Comparison of ENCODE assay signal across 26 cellular contexts in genomic region chr3:133989931-133990702, GRCh38. TPM values are rescaled to one million over a fixed set of nuclear protein-coding genes. Genes with fewer than 3 reads are reported as not detected.
A peak's percentile ranks its signal among the peaks of the same experiment; 100 is the strongest.
DNase-seq lines count a peak whose midpoint lies in the region; ATAC-seq and TF ChIP-seq lines count a peak whose summit lies in the region.
"Had no signal": no experiment of that assay in that cellular context is flagged by ENCODE, and none has a peak within 500 bp of the region (broad histone marks: within the 10 kb centered on the region; RNA-seq: fewer than 3 reads in every experiment).

No MANE protein-coding gene starts in this region.

- peak; percentile 88 for DNase-seq in G401 (ENCODE audit: low spot score)
- DNase-seq in NCI-H446 treated with DMSO at 0.1 percent for 48 hours (lab: John Stamatoyannopoulos, UW) = peak; percentile 16
- DNase-seq in cerebellum (ENCODE audit: low spot score) = peak; percentile 78
- DNase-seq in pons (ENCODE audit: low spot score) = peak; percentile 9
- DNase-seq in testis = no peak
- DNase-seq: activated CD4-positive, alpha-beta memory T cell treated with anti-CD3 and anti-CD28 coated beads for 36 hours; activated CD4-positive, CD25-positive, alpha-beta regulatory T cell treated with anti-CD3 and anti-CD28 coated beads, Interleukin-2, amount 50 U/mL, for 72 hours; activated CD8-positive, alpha-beta memory T cell treated with anti-CD3 and anti-CD28 coated beads, Interleukin-2, amount 50 U/mL, for 48 hours; brain microvascular endothelial cell; COR-L47; gastrocnemius medialis; midbrain; naive B cell; NCI-H1092 treated with DMSO at 0.1 percent for 48 hours; NCI-H1694 treated with DMSO at 0.1 percent for 48 hours; NCI-H510A; NK-92 treated with Interleukin-12 subunit alpha and Interleukin-12 subunit beta, amount 100 ng/mL, for 24 hours; stimulated activated CD4-positive, alpha-beta T cell treated with anti-CD3 and anti-CD28 coated beads, Interleukin-15, amount 100 ng/mL, for 24 hours; T-helper 17 cell had no signal

- H3K27ac ChIP-seq in testis = no peak overlapping the region
- H3K27ac ChIP-seq: brain microvascular endothelial cell, gastrocnemius medialis had no signal

- H3K4me1 ChIP-seq in testis = peaks cover 3% of the 10 kb centered on the region
- H3K4me1 ChIP-seq: prostate gland had no signal

- TF ChIP-seq CTCF in testis (IDR thresholded peaks at IDR 0.05) = no peak

- no peak for ATAC-seq in GM21390 (IDR thresholded peaks at IDR 0.05; ENCODE audit: unreplicated experiment)
- ATAC-seq in HG02852 (IDR thresholded peaks at IDR 0.05; ENCODE audit: unreplicated experiment) = no peak
- ATAC-seq in GM19351 (IDR thresholded peaks at IDR 0.05; ENCODE audit: unreplicated experiment) = no peak
- ATAC-seq: activated naive CD4-positive, alpha-beta T cell treated with anti-CD3 and anti-CD28 coated beads, Interleukin-2, amount 50 U/mL, for 72 hours; gastrocnemius medialis; Right ventricle myocardium inferior; stimulated activated effector memory CD8-positive, alpha-beta T cell treated with anti-CD3 and anti-CD28 coated beads, Interleukin-12 subunit alpha, Interleukin-12 subunit beta, amount 100 ng/mL, for 72 hours; T-helper 17 cell had no signal

- in situ Hi-C loops in G401 (cut with HindIII; ENCODE audit: low sequenced_read_pairs) = no loop called here

- intact Hi-C loops in testis (cut with DNase I; ENCODE audit: low total_unique reads) = no loop called here

- WGBS in testis, 2 donors = 89 to 90% methylated on average over 14 of the region's 14 CpGs

- no peak for TF ChIP-seq POLR2A in testis (IDR thresholded peaks at IDR 0.05)

- H3K36me3 ChIP-seq in testis (ENCODE audit: low read depth, missing control alignments) = no peaks in the 10 kb centered on the region
- H3K36me3 ChIP-seq: brain microvascular endothelial cell, gastrocnemius medialis, prostate gland had no signal

- H3K9me3 ChIP-seq in testis = no peaks in the 10 kb centered on the region
- H3K9me3 ChIP-seq: gastrocnemius medialis, prostate gland had no signal

- H3K4me3 ChIP-seq in testis = no peak overlapping the region
- H3K4me3 ChIP-seq: gastrocnemius medialis, prostate gland had no signal

- no peaks in the 10 kb centered on the region for H3K27me3 ChIP-seq in testis
- H3K27me3 ChIP-seq: brain microvascular endothelial cell, gastrocnemius medialis had no signal

RNA-seq across cellular contexts. Expression of gene SLCO2A1, which starts 39.6 kb away (rescaled TPM):
- total RNA-seq in G401 (2014; rRNA removed; shearing (Covaris generic)) = not detected in 2 replicates
- 4.4 TPM for total RNA-seq in cerebellum
- 1 to 10 TPM; 2.2 to 2.5 TPM for total RNA-seq in testis
- 5.3 TPM for polyA plus RNA-seq in testis (ENCODE audit: insufficient read depth, low read depth, low replicate concordance)
- total RNA-seq: activated CD4-positive, alpha-beta memory T cell treated with anti-CD3 and anti-CD28 coated beads for 36 hours; activated naive CD4-positive, alpha-beta T cell treated with anti-CD3 and anti-CD28 coated beads, Interleukin-2, amount 50 U/mL, for 72 hours had no signal
